9 cellular contexts compared by ENCODE assay signal in the genomic region with DNA sequence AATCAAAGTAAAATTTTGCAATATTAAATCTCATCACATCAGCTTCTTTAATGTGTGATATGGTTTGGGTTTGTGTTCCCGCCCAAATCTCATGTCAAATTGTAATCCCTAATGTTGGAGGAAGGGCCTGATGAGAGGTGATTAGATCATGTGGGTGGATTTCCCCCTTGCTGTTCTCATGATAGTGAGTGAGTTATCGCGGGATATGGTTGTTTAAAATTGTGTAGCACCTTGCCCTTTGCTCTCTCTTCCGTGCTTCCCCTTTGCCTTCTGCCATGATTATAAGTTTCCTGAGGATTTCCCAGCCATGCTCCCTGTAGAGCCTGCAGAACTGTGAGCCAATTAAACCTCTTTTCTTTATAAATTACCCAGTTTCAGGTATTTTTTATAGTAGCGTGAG.
"Had no signal": no experiment of that assay in that cellular context is flagged by ENCODE, and none has a peak within 500 bp of the region (broad histone marks: within the 10 kb centered on the region; RNA-seq: fewer than 3 reads in every experiment).

No MANE protein-coding gene starts in this region.

- H3K4me3 ChIP-seq: GM23338 had no signal

- FAIRE-seq: H1, H54, HepG2 had no signal

- ATAC-seq: GM23338, HepG2 had no signal

- H3K27ac ChIP-seq: HL-60 had no signal

- H3K4me2 ChIP-seq: GM23338 had no signal

- H2AFZ ChIP-seq: GM23338 had no signal

- DNase-seq: H9, HCEC 1CT, HFFc6, KBM-7 had no signal
